Comparison of ENCODE assay signal across 10 cellular contexts in genomic region chr4:70531981-70532380, GRCh38. TPM values are rescaled to one million over a fixed set of nuclear protein-coding genes. Genes with fewer than 3 reads are reported as not detected.
DNase-seq lines count a peak whose midpoint lies in the region; ATAC-seq and TF ChIP-seq lines count a peak whose summit lies in the region.
"Had no signal": no experiment of that assay in that cellular context is flagged by ENCODE, and none has a peak within 500 bp of the region (broad histone marks: within the 10 kb centered on the region; RNA-seq: fewer than 3 reads in every experiment).

No MANE protein-coding gene starts in this region.

- no peak for TF ChIP-seq POLR2A in gastrocnemius medialis (IDR thresholded peaks at IDR 0.05)

- no peaks in the 10 kb centered on the region for H3K27me3 ChIP-seq in gastrocnemius medialis

- peaks cover 6% of the 10 kb centered on the region for H3K27me3 Mint-ChIP-seq in chondrocyte (ENCODE audit: low read depth)

- H3K4me3 ChIP-seq in gastrocnemius medialis: no peak overlapping the region
- H3K4me3 ChIP-seq: lung had no signal

- no peaks in the 10 kb centered on the region for H3K4me1 ChIP-seq in gastrocnemius medialis

- H3K4me3 Mint-ChIP-seq in chondrocyte (ENCODE audit: unreplicated experiment): no peak overlapping the region

- intact Hi-C loops in gastrocnemius medialis (cut with DNase I; ENCODE audit: low total_unique reads): no loop called here

- no peaks in the 10 kb centered on the region for H3K4me1 Mint-ChIP-seq in chondrocyte (ENCODE audit: low read depth)

- no peak for DNase-seq in chondrocyte (ENCODE audit: low spot score)
- no peak for DNase-seq in cerebellum (ENCODE audit: low spot score)
- no peak for DNase-seq in gastrocnemius medialis
- no peak for DNase-seq in NCI-H2227 treated with DMSO at 0.1 percent for 48 hours (lab: John Stamatoyannopoulos, UW)
- no peak for DNase-seq in NCI-H2196 treated with DMSO at 0.1 percent for 48 hours (lab: John Stamatoyannopoulos, UW; ENCODE audit: unreplicated experiment)
- DNase-seq: NCI-H2029 treated with DMSO at 0.1 percent for 48 hours had no signal

- TF ChIP-seq CTCF in GM12874 (IDR thresholded peaks at IDR 0.05; ENCODE audit: insufficient read depth, low read depth, low read length): peak; percentile 12; the same call in 1 of the 2 replicates
- peak; percentile 10 for TF ChIP-seq CTCF in chondrocyte (IDR thresholded peaks at IDR 0.05)
- no peak for TF ChIP-seq CTCF in gastrocnemius medialis (IDR thresholded peaks at IDR 0.05 in 4 of 5, conservative IDR thresholded peaks at IDR 0.05 in 1 of 5)

- peaks cover 3% of the 10 kb centered on the region for H3K9me3 Mint-ChIP-seq in chondrocyte (ENCODE audit: low read depth)

- H3K27ac ChIP-seq in gastrocnemius medialis: no peak overlapping the region

- H3K36me3 ChIP-seq in gastrocnemius medialis: no peaks in the 10 kb centered on the region

- H3K36me3 Mint-ChIP-seq in chondrocyte (ENCODE audit: low read depth): no peaks in the 10 kb centered on the region

- in situ Hi-C loops in gastrocnemius medialis (cut with MboI; ENCODE audit: low sequenced_read_pairs in 4 of 4): no loop called here

- H3K27ac Mint-ChIP-seq in chondrocyte (ENCODE audit: unreplicated experiment): no peak overlapping the region

- ATAC-seq in GM21423 (IDR thresholded peaks at IDR 0.05; ENCODE audit: unreplicated experiment) (peak; percentile 72), HG03175 (IDR thresholded peaks at IDR 0.05; ENCODE audit: unreplicated experiment) (peak; percentile 56), gastrocnemius medialis (no peak)

- no peaks in the 10 kb centered on the region for H3K9me3 ChIP-seq in gastrocnemius medialis

RNA-seq across cellular contexts. Expression of gene AMTN, which starts 13.6 kb away (rescaled TPM):
- total RNA-seq in chondrocyte (not detected in 3 replicates), cerebellum (not detected), gastrocnemius medialis (not detected)

RNA-seq across cellular contexts. Expression of gene MUC7, which starts 60.0 kb away (rescaled TPM):
- total RNA-seq in chondrocyte: not detected in 3 replicates
- total RNA-seq in cerebellum: not detected
- not detected for total RNA-seq in gastrocnemius medialis
- total RNA-seq: lung had no signal

Comparison
In these comparisons a context has a peak if more than half of its experiments do, and no peak if none do; other contexts are left out.
1. CTCF ChIP-seq: peak in GM12874 (single experiment) and chondrocyte (single experiment); none in gastrocnemius medialis (0 of 5).
2. ATAC-seq: peak in GM21423 (single experiment) and HG03175 (single experiment); none in gastrocnemius medialis (0 of 2).